Comparison of ENCODE assay signal across 1 cellular context in the genomic region with DNA sequence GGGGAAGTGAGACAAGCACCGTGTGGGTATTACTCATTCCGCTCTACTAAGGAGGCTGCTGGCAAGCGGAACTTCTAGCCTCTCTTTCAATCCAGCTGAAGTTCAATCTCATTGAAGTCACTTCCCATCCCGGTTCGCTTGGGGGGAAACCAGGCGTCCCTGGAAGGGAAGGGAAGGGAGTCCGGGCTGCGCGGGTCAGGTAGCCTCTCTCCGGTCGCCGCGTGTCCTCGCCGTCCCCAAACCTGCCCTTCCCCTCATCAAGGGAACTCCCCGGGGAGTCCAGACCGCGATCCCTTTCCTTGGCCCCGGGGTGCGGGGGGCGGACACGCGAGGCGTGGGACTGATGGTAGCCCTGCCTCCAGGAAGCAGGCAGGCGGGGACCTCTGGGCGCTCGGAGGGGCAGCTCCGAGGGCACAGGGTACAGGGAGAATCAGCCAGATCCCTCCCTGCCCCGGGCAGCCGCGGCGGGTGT.
TF ChIP-seq lines count a peak whose summit lies in the region.

No MANE protein-coding gene starts in this region.

TF ChIP-seq in GM12878, 131 proteins besides CTCF, POLR2A, EP300 and RAD21 (continued from another document and continues in another):
- 0 out of 2 replicates have a peak, but pooled peaks have one; percentile 33 for TF ChIP-seq MEF2A (IDR thresholded peaks at IDR 0.05; ENCODE audit: insufficient read depth, low read depth, low read length)
- no peak; the same call in none of the 2 replicates for TF ChIP-seq SMAD5 (IDR thresholded peaks at IDR 0.05; ENCODE audit: low read depth)
- TF ChIP-seq SP1 (IDR thresholded peaks at IDR 0.05; ENCODE audit: low read depth, low read length): peak; percentile 58
- TF ChIP-seq, protein P1, sequence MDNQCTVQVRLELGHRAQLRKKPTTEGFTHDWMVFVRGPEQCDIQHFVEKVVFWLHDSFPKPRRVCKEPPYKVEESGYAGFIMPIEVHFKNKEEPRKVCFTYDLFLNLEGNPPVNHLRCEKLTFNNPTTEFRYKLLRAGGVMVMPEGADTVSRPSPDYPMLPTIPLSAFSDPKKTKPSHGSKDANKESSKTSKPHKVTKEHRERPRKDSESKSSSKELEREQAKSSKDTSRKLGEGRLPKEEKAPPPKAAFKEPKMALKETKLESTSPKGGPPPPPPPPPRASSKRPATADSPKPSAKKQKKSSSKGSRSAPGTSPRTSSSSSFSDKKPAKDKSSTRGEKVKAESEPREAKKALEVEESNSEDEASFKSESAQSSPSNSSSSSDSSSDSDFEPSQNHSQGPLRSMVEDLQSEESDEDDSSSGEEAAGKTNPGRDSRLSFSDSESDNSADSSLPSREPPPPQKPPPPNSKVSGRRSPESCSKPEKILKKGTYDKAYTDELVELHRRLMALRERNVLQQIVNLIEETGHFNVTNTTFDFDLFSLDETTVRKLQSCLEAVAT (IDR thresholded peaks at IDR 0.05): peak; percentile 78; the same call in 1 of the 2 replicates
- 0 out of 2 replicates have a peak, but pooled peaks have one; percentile 88 for TF ChIP-seq NBN (IDR thresholded peaks at IDR 0.05)
- TF ChIP-seq ZNF217 (IDR thresholded peaks at IDR 0.05): 0 out of 2 replicates have a peak, but pooled peaks have one; percentile 60
- TF ChIP-seq DPF2 (IDR thresholded peaks at IDR 0.05): peak; percentile 99
- TF ChIP-seq TCF3 (IDR thresholded peaks at IDR 0.05; ENCODE audit: borderline replicate concordance, insufficient read depth, low read depth, low read length): no peak; the same call in 1 of the 2 replicates
- TF ChIP-seq, protein P2, sequence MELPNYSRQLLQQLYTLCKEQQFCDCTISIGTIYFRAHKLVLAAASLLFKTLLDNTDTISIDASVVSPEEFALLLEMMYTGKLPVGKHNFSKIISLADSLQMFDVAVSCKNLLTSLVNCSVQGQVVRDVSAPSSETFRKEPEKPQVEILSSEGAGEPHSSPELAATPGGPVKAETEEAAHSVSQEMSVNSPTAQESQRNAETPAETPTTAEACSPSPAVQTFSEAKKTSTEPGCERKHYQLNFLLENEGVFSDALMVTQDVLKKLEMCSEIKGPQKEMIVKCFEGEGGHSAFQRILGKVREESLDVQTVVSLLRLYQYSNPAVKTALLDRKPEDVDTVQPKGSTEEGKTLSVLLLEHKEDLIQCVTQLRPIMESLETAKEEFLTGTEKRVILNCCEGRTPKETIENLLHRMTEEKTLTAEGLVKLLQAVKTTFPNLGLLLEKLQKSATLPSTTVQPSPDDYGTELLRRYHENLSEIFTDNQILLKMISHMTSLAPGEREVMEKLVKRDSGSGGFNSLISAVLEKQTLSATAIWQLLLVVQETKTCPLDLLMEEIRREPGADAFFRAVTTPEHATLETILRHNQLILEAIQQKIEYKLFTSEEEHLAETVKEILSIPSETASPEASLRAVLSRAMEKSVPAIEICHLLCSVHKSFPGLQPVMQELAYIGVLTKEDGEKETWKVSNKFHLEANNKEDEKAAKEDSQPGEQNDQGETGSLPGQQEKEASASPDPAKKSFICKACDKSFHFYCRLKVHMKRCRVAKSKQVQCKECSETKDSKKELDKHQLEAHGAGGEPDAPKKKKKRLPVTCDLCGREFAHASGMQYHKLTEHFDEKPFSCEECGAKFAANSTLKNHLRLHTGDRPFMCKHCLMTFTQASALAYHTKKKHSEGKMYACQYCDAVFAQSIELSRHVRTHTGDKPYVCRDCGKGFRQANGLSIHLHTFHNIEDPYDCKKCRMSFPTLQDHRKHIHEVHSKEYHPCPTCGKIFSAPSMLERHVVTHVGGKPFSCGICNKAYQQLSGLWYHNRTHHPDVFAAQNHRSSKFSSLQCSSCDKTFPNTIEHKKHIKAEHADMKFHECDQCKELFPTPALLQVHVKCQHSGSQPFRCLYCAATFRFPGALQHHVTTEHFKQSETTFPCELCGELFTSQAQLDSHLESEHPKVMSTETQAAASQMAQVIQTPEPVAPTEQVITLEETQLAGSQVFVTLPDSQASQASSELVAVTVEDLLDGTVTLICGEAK (IDR thresholded peaks at IDR 0.05; ENCODE audit: borderline replicate concordance): no peak
- peak; percentile 98 for TF ChIP-seq GATAD2B (conservative IDR thresholded peaks at IDR 0.05; ENCODE audit: low read depth)
- no peak for TF ChIP-seq ZZZ3 (IDR thresholded peaks at IDR 0.05; ENCODE audit: control insufficient read depth, insufficient read length, low read depth)
- no peak for TF ChIP-seq RAD51 (IDR thresholded peaks at IDR 0.05)
- peak; percentile 59; the same call in 1 of the 2 replicates for TF ChIP-seq RCOR1 (conservative IDR thresholded peaks at IDR 0.05; ENCODE audit: low read depth, low read length)
- peak in 1 of 2 experiments; percentile 2; a peak in 1 of 3 replicates for TF ChIP-seq EGR1 (IDR thresholded peaks at IDR 0.05; ENCODE audit: borderline replicate concordance in 1 of 2, low read depth in 2 of 2, low read length in 2 of 2)
- no peak; the same call in 1 of the 2 replicates for TF ChIP-seq STAT1 (conservative IDR thresholded peaks at IDR 0.05)
- TF ChIP-seq, protein P3, sequence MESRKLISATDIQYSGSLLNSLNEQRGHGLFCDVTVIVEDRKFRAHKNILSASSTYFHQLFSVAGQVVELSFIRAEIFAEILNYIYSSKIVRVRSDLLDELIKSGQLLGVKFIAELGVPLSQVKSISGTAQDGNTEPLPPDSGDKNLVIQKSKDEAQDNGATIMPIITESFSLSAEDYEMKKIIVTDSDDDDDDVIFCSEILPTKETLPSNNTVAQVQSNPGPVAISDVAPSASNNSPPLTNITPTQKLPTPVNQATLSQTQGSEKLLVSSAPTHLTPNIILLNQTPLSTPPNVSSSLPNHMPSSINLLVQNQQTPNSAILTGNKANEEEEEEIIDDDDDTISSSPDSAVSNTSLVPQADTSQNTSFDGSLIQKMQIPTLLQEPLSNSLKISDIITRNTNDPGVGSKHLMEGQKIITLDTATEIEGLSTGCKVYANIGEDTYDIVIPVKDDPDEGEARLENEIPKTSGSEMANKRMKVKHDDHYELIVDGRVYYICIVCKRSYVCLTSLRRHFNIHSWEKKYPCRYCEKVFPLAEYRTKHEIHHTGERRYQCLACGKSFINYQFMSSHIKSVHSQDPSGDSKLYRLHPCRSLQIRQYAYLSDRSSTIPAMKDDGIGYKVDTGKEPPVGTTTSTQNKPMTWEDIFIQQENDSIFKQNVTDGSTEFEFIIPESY (IDR thresholded peaks at IDR 0.05): 0 out of 2 replicates have a peak, but pooled peaks have one; percentile 1
- TF ChIP-seq CREM (IDR thresholded peaks at IDR 0.05; ENCODE audit: low read depth): peak; percentile 85; the same call in 1 of the 2 replicates
- TF ChIP-seq BRCA1 (IDR thresholded peaks at IDR 0.05; ENCODE audit: low read depth, low read length): no peak
- TF ChIP-seq ETV6 (conservative IDR thresholded peaks at IDR 0.05 in 1 of 2, IDR thresholded peaks at IDR 0.05 in 1 of 2; ENCODE audit: borderline replicate concordance in 1 of 2, low read depth in 1 of 2): peak in 1 of 2 experiments; percentile 87; a peak in 2 of 4 replicates
- peak; percentile 60 for TF ChIP-seq NR2F1 (conservative IDR thresholded peaks at IDR 0.05)
- peak; percentile 83 for TF ChIP-seq TAF1 (IDR thresholded peaks at IDR 0.05; ENCODE audit: borderline replicate concordance, low read depth, low read length)
- peak; percentile 84 for TF ChIP-seq BACH1 (IDR thresholded peaks at IDR 0.05; ENCODE audit: borderline replicate concordance)
- TF ChIP-seq CHD1 (IDR thresholded peaks at IDR 0.05; ENCODE audit: low read depth, low read length): peak; percentile 75; the same call in 1 of the 2 replicates
- TF ChIP-seq SIN3A (IDR thresholded peaks at IDR 0.05; ENCODE audit: low read depth, low read length): peak; percentile 87; the same call in 1 of the 2 replicates
- peak; percentile 56 for TF ChIP-seq LARP7 (IDR thresholded peaks at IDR 0.05)
- TF ChIP-seq, protein P4, sequence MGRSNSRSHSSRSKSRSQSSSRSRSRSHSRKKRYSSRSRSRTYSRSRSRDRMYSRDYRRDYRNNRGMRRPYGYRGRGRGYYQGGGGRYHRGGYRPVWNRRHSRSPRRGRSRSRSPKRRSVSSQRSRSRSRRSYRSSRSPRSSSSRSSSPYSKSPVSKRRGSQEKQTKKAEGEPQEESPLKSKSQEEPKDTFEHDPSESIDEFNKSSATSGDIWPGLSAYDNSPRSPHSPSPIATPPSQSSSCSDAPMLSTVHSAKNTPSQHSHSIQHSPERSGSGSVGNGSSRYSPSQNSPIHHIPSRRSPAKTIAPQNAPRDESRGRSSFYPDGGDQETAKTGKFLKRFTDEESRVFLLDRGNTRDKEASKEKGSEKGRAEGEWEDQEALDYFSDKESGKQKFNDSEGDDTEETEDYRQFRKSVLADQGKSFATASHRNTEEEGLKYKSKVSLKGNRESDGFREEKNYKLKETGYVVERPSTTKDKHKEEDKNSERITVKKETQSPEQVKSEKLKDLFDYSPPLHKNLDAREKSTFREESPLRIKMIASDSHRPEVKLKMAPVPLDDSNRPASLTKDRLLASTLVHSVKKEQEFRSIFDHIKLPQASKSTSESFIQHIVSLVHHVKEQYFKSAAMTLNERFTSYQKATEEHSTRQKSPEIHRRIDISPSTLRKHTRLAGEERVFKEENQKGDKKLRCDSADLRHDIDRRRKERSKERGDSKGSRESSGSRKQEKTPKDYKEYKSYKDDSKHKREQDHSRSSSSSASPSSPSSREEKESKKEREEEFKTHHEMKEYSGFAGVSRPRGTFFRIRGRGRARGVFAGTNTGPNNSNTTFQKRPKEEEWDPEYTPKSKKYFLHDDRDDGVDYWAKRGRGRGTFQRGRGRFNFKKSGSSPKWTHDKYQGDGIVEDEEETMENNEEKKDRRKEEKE (IDR thresholded peaks at IDR 0.05): no peak
- TF ChIP-seq, protein P5, sequence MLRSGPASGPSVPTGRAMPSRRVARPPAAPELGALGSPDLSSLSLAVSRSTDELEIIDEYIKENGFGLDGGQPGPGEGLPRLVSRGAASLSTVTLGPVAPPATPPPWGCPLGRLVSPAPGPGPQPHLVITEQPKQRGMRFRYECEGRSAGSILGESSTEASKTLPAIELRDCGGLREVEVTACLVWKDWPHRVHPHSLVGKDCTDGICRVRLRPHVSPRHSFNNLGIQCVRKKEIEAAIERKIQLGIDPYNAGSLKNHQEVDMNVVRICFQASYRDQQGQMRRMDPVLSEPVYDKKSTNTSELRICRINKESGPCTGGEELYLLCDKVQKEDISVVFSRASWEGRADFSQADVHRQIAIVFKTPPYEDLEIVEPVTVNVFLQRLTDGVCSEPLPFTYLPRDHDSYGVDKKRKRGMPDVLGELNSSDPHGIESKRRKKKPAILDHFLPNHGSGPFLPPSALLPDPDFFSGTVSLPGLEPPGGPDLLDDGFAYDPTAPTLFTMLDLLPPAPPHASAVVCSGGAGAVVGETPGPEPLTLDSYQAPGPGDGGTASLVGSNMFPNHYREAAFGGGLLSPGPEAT (IDR thresholded peaks at IDR 0.05; ENCODE audit: low read depth): peak; percentile 96
- peak; percentile 56 for TF ChIP-seq POU2F2 (IDR thresholded peaks at IDR 0.05; ENCODE audit: borderline replicate concordance, low read depth, low read length)
- TF ChIP-seq, protein P6, sequence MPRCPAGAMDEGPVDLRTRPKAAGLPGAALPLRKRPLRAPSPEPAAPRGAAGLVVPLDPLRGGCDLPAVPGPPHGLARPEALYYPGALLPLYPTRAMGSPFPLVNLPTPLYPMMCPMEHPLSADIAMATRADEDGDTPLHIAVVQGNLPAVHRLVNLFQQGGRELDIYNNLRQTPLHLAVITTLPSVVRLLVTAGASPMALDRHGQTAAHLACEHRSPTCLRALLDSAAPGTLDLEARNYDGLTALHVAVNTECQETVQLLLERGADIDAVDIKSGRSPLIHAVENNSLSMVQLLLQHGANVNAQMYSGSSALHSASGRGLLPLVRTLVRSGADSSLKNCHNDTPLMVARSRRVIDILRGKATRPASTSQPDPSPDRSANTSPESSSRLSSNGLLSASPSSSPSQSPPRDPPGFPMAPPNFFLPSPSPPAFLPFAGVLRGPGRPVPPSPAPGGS (IDR thresholded peaks at IDR 0.05; ENCODE audit: borderline replicate concordance, insufficient read depth, low read depth, low read length, poor library complexity, severe bottlenecking): no peak
- TF ChIP-seq BMI1 (IDR thresholded peaks at IDR 0.05; ENCODE audit: borderline replicate concordance): no peak
- peak in 1 of 2 experiments; percentile 60; a peak in 1 of 4 replicates for TF ChIP-seq SRF (IDR thresholded peaks at IDR 0.05; ENCODE audit: low read depth in 2 of 2, low read length in 2 of 2)
- peak; percentile 100; the same call in 1 of the 2 replicates for TF ChIP-seq SPI1 (IDR thresholded peaks at IDR 0.05; ENCODE audit: borderline replicate concordance, insufficient read depth, low read depth, low read length)
- peak; percentile 94 for TF ChIP-seq BCL11A (IDR thresholded peaks at IDR 0.05; ENCODE audit: low read depth, low read length)
- TF ChIP-seq YY1 (IDR thresholded peaks at IDR 0.05; ENCODE audit: low read depth, low read length): peak; percentile 34; the same call in 1 of the 2 replicates
- TF ChIP-seq RB1 (IDR thresholded peaks at IDR 0.05; ENCODE audit: borderline replicate concordance): peak; percentile 52; the same call in 1 of the 2 replicates
- TF ChIP-seq, protein P7, sequence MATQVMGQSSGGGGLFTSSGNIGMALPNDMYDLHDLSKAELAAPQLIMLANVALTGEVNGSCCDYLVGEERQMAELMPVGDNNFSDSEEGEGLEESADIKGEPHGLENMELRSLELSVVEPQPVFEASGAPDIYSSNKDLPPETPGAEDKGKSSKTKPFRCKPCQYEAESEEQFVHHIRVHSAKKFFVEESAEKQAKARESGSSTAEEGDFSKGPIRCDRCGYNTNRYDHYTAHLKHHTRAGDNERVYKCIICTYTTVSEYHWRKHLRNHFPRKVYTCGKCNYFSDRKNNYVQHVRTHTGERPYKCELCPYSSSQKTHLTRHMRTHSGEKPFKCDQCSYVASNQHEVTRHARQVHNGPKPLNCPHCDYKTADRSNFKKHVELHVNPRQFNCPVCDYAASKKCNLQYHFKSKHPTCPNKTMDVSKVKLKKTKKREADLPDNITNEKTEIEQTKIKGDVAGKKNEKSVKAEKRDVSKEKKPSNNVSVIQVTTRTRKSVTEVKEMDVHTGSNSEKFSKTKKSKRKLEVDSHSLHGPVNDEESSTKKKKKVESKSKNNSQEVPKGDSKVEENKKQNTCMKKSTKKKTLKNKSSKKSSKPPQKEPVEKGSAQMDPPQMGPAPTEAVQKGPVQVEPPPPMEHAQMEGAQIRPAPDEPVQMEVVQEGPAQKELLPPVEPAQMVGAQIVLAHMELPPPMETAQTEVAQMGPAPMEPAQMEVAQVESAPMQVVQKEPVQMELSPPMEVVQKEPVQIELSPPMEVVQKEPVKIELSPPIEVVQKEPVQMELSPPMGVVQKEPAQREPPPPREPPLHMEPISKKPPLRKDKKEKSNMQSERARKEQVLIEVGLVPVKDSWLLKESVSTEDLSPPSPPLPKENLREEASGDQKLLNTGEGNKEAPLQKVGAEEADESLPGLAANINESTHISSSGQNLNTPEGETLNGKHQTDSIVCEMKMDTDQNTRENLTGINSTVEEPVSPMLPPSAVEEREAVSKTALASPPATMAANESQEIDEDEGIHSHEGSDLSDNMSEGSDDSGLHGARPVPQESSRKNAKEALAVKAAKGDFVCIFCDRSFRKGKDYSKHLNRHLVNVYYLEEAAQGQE (IDR thresholded peaks at IDR 0.05; ENCODE audit: low read depth, low read length): no peak; the same call in 1 of the 2 replicates
- TF ChIP-seq NFXL1 (IDR thresholded peaks at IDR 0.05; ENCODE audit: borderline replicate concordance): no peak
